Comparison of ENCODE assay signal across 9 cellular contexts in genomic region chr2:218009191-218010114, GRCh38. TPM values are rescaled to one million over a fixed set of nuclear protein-coding genes. Genes with fewer than 3 reads are reported as not detected.
DNase-seq lines count a peak whose midpoint lies in the region; ATAC-seq and TF ChIP-seq lines count a peak whose summit lies in the region.
"Had no signal": no experiment of that assay in that cellular context is flagged by ENCODE, and none has a peak within 500 bp of the region (broad histone marks: within the 10 kb centered on the region; RNA-seq: fewer than 3 reads in every experiment).

No MANE protein-coding gene starts in this region.

- BruUV-seq in mammary epithelial cell (replicated peaks; lab: Mats Ljungman, UMichigan) = no TSS peak

- H3K9me3 ChIP-seq in mammary epithelial cell (replicated peaks; ENCODE audit: insufficient read depth, low read length) (no peaks in the 10 kb centered on the region), transverse colon (no peaks in the 10 kb centered on the region)

- no peaks in the 10 kb centered on the region for H3K79me2 ChIP-seq in mammary epithelial cell (ENCODE audit: insufficient read depth, low read length)

- no peak for DNase-seq in activated T-cell treated with anti-CD3 and anti-CD28 coated beads, Interleukin-2, amount 50 U/mL, for 72 hours
- DNase-seq in activated T-cell treated with anti-CD3 and anti-CD28 coated beads, Interleukin-2, amount 50 U/mL, for 1 hour = no peak
- no peak for DNase-seq in mammary epithelial cell
- no peak for DNase-seq in lower leg skin (ENCODE audit: low spot score in 2 of 2)
- no peak for DNase-seq in transverse colon
- no peak for DNase-seq in head of caudate nucleus
- DNase-seq: NCI-H510A treated with DMSO at 0.1 percent for 48 hours had no signal

- CTCF ChIA-PET in mammary epithelial cell (lab: Charles Lee; ENCODE audit: low non-redundant PET) = no interaction called here

- H3K27ac Mint-ChIP-seq in activated T-cell treated with anti-CD3 and anti-CD28 coated beads, Interleukin-2, amount 50 U/mL, for 72 hours = no peak overlapping the region

- peak overlapping the region; percentile 70 for H2AFZ ChIP-seq in mammary epithelial cell (ENCODE audit: low read depth, low read length)

- H3K27ac ChIP-seq in mammary epithelial cell (ENCODE audit: insufficient read depth, low read depth, low read length) (no peak overlapping the region), transverse colon (no peak overlapping the region)

- peak overlapping the region; percentile 92 for H3K4me2 ChIP-seq in mammary epithelial cell (ENCODE audit: insufficient read depth, low read depth, low read length)

- TF ChIP-seq POLR2A in lower leg skin (IDR thresholded peaks at IDR 0.05) = no peak
- no peak for TF ChIP-seq POLR2A in transverse colon (IDR thresholded peaks at IDR 0.05)

- H3K4me1 Mint-ChIP-seq in activated T-cell treated with anti-CD3 and anti-CD28 coated beads, Interleukin-2, amount 50 U/mL, for 72 hours (ENCODE audit: low read depth) = peaks cover 6% of the 10 kb centered on the region

- TF ChIP-seq CTCF in mammary epithelial cell (conservative IDR thresholded peaks at IDR 0.05 in 1 of 2, IDR thresholded peaks at IDR 0.05 in 1 of 2; ENCODE audit: extremely low read depth in 1 of 2, insufficient read depth in 1 of 2, low read depth in 1 of 2, low read length in 2 of 2) = no peak
- no peak for TF ChIP-seq CTCF in lower leg skin (IDR thresholded peaks at IDR 0.05)
- no peak for TF ChIP-seq CTCF in transverse colon (IDR thresholded peaks at IDR 0.05)

- H3K27me3 ChIP-seq in mammary epithelial cell (ENCODE audit: insufficient read depth, low read length) (peaks cover 19% of the 10 kb centered on the region), transverse colon (peaks cover 50% of the 10 kb centered on the region)

- no peaks in the 10 kb centered on the region for H3K36me3 Mint-ChIP-seq in activated T-cell treated with anti-CD3 and anti-CD28 coated beads, Interleukin-2, amount 50 U/mL, for 72 hours (ENCODE audit: insufficient read depth in 2 of 2)

- intact Hi-C loops in mammary epithelial cell (cut with micrococcal nuclease) (loop anchor here (2.0 kb wide), 1 partner anchor 21 kb away; no protein-coding TSS in a partner anchor), lower leg skin (cut with DNase I; ENCODE audit: low total_unique reads) (no loop called here), transverse colon (cut with DNase I; ENCODE audit: low total_unique reads) (no loop called here), head of caudate nucleus (cut with DNase I) (no loop called here)

- H3K36me3 ChIP-seq in mammary epithelial cell (ENCODE audit: insufficient read depth, low read length) = no peaks in the 10 kb centered on the region
- H3K36me3 ChIP-seq in transverse colon = no peaks in the 10 kb centered on the region

- H3K9me3 Mint-ChIP-seq in activated T-cell treated with anti-CD3 and anti-CD28 coated beads, Interleukin-2, amount 50 U/mL, for 72 hours = no peaks in the 10 kb centered on the region

- H4K20me1 ChIP-seq in mammary epithelial cell (ENCODE audit: insufficient read depth, low read length) = no peaks in the 10 kb centered on the region

- H3K4me3 ChIP-seq in mammary epithelial cell (replicated peaks in 1 of 3; ENCODE audit: insufficient read depth in 1 of 3, low read depth in 2 of 3, low read length in 3 of 3) (peak overlapping the region in 1 of 3 experiments; percentile 33), lower leg skin (ENCODE audit: low read depth, poor library complexity, severe bottlenecking) (peak overlapping the region; percentile 16), transverse colon (peak overlapping the region; percentile 22 to 53 (median 36))

- H3K4me3 Mint-ChIP-seq in activated T-cell treated with anti-CD3 and anti-CD28 coated beads, Interleukin-2, amount 50 U/mL, for 72 hours = peak overlapping the region; percentile 62 to 80

- dilution Hi-C loops in mammary epithelial cell (cut with HindIII; ENCODE audit: low sequenced_read_pairs) = no loop called here

- TF ChIP-seq EP300 in transverse colon (IDR thresholded peaks at IDR 0.05; ENCODE audit: low read depth) = no peak

- peaks cover 11% of the 10 kb centered on the region for H3K4me1 ChIP-seq in mammary epithelial cell (ENCODE audit: insufficient read depth, low read length)
- H3K4me1 ChIP-seq in transverse colon = peaks cover 6 to 19% (median 14%) of the 10 kb centered on the region in 4 donors

- no peak overlapping the region for H3K9ac ChIP-seq in mammary epithelial cell (ENCODE audit: insufficient read depth, low read length)

- in situ Hi-C loops in mammary epithelial cell (cut with MboI; ENCODE audit: low sequenced_read_pairs in 2 of 2) = no loop called here
- in situ Hi-C loops in transverse colon (cut with MboI; ENCODE audit: low pct_ligation_motif_present in 1 of 4, low pct_unique_long_range_greater_than_20kb in 1 of 4, low sequenced_read_pairs in 3 of 4) = loop anchor here in 1 of 4 donors (25.0 kb wide), 1 partner anchor 222 kb away; no protein-coding TSS in a partner anchor

- peaks cover 62% of the 10 kb centered on the region for H3K27me3 Mint-ChIP-seq in activated T-cell treated with anti-CD3 and anti-CD28 coated beads, Interleukin-2, amount 50 U/mL, for 72 hours (ENCODE audit: low read depth)

- ATAC-seq in activated T-cell treated with anti-CD3 and anti-CD28 coated beads, Interleukin-2, amount 50 U/mL, for 72 hours (replicated peaks in 1 of 2) = peak in 1 of 2 donors; percentile 2
- no peak for ATAC-seq in GM18873 (IDR thresholded peaks at IDR 0.05; ENCODE audit: low FRiP score, unreplicated experiment)
- no peak for ATAC-seq in HG03039 (IDR thresholded peaks at IDR 0.05; ENCODE audit: unreplicated experiment)

- 18% methylated on average over 9 of the region's 31 CpGs for WGBS in mammary epithelial cell (ENCODE audit: low coverage, missing lambda C conversion rate)
- 6 to 7% methylated on average over 26 to 31 of the region's 31 CpGs for WGBS in lower leg skin, 2 donors
- 0 to 6% methylated on average over 3 to 31 of the region's 31 CpGs for WGBS in transverse colon (ENCODE audit: low coverage in 1 of 2), 2 donors

RNA-seq across cellular contexts. Expression of gene TNS1, which starts 6.7 kb away (rescaled TPM):
- under 1 TPM; 0.65 to 0.93 TPM for total RNA-seq in activated T-cell treated with anti-CD3 and anti-CD28 coated beads, Interleukin-2, amount 50 U/mL, for 72 hours
- 10 to 100 TPM in 1 of 2 donors, under 1 TPM in 1; 0.80 to 20.0 TPM for total RNA-seq in mammary epithelial cell
- polyA plus RNA-seq in mammary epithelial cell = 0.46 TPM
- 11.9 TPM for polyA minus RNA-seq in mammary epithelial cell
- total RNA-seq in lower leg skin = 100 to 1,000 TPM in 2 of 4 donors, 10 to 100 TPM in 2; 57.7 to 120 (median 95.7) TPM
- total RNA-seq in transverse colon = 100 to 1,000 TPM; 101 to 487 (median 231) TPM

RNA-seq across cellular contexts. Expression of gene RUFY4, which starts 59.6 kb away (rescaled TPM):
- total RNA-seq in activated T-cell treated with anti-CD3 and anti-CD28 coated beads, Interleukin-2, amount 50 U/mL, for 72 hours = 1 to 10 TPM in 1 of 2 donors, under 1 TPM in 1; 0.84 to 1.9 TPM
- total RNA-seq in mammary epithelial cell = not detected
- not detected for polyA plus RNA-seq in mammary epithelial cell
- not detected for polyA minus RNA-seq in mammary epithelial cell
- not detected for total RNA-seq in lower leg skin
- total RNA-seq in transverse colon = 1 to 10 TPM in 1 of 4 donors, not detected in 3; 1.9 TPM
